Comparison of ENCODE assay signal across 7 cellular contexts in genomic region chr3:124467980-124468902, GRCh38.
DNase-seq lines count a peak whose midpoint lies in the region; ATAC-seq and TF ChIP-seq lines count a peak whose summit lies in the region.

No MANE protein-coding gene starts in this region.

- ATAC-seq in HG03280 (IDR thresholded peaks at IDR 0.05; ENCODE audit: unreplicated experiment) (peak; percentile 52), GM21515 (IDR thresholded peaks at IDR 0.05; ENCODE audit: unreplicated experiment) (no peak)

- TF ChIP-seq CTCF in ascending aorta (IDR thresholded peaks at IDR 0.05), result peak; percentile 86 to 94 (median 93)

- H3K4me3 ChIP-seq in ascending aorta, result no peak overlapping the region

- H3K4me1 ChIP-seq in ascending aorta, result peaks cover 0 to 2% of the 10 kb centered on the region in 2 donors

- H3K27me3 ChIP-seq in ascending aorta, result no peaks in the 10 kb centered on the region

- no peaks in the 10 kb centered on the region for H3K9me3 ChIP-seq in ascending aorta

- peak; percentile 68 for DNase-seq in Daoy (ENCODE audit: low read depth)
- DNase-seq in NCI-H774 (lab: John Stamatoyannopoulos, UW), result peak; percentile 2
- no peak for DNase-seq in ascending aorta (ENCODE audit: low spot score in 2 of 2)
- peak in 28 of 51 donors; percentile 1 to 57 (median 13) for DNase-seq in hypothalamus (lab: John Stamatoyannopoulos, UW)
- peak; percentile 12 for DNase-seq in stimulated activated CD4-positive, alpha-beta T cell treated with anti-CD3 and anti-CD28 coated beads, Interleukin-1b, Interleukin-23, amount 100 ng/mL, for 48 hours

- peak overlapping the region in 1 of 2 donors; percentile 62 for H3K27ac ChIP-seq in ascending aorta

- peaks cover 22 to 36% of the 10 kb centered on the region in 2 donors for H3K36me3 ChIP-seq in ascending aorta

- intact Hi-C loops in ascending aorta (cut with DNase I), result loop anchor here (1.0 to 5.0 kb wide), 3 partner anchors 117 to 452 kb away; no protein-coding TSS in a partner anchor

Comparison
In these comparisons a context has a peak if more than half of its experiments do, and no peak if none do; other contexts are left out.
1. DNase-seq: peak in Daoy (single experiment), NCI-H774 (single experiment), hypothalamus (28 of 51) and stimulated activated CD4-positive, alpha-beta T cell treated with anti-CD3 and anti-CD28 coated beads, Interleukin-1b, Interleukin-23, amount 100 ng/mL, for 48 hours (single experiment); none in ascending aorta (0 of 2).